In the genomic region with DNA sequence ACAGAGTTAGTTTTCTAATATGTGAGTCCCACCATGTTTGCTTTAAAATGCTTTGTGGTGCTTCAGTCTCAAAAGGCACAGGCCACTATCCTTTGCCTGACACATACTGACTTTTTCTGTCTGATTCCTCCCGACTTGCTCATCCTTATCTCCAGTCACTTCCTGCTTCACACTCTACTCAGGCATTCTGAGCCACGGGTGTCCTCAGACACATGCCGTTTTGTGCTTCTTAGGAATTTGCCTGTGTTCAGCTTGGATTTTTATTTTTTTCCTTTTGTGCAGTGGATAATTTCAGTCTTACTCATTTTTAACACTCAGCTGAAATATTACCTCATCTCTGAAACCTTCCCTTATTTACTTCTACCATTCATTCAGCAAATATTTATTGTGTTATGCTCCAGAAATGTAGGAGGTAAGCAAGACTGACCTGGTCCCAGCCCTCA, we compare ENCODE assay signal across 10 cellular contexts. TPM values are rescaled to one million over a fixed set of nuclear protein-coding genes. Genes with fewer than 3 reads are reported as not detected.
A peak's percentile ranks its signal among the peaks of the same experiment; 100 is the strongest.
DNase-seq lines count a peak whose midpoint lies in the region; ATAC-seq and TF ChIP-seq lines count a peak whose summit lies in the region.
"Had no signal": no experiment of that assay in that cellular context is flagged by ENCODE, and none has a peak within 500 bp of the region (broad histone marks: within the 10 kb centered on the region; RNA-seq: fewer than 3 reads in every experiment).

No MANE protein-coding gene starts in this region.

- peaks cover 65% of the 10 kb centered on the region for H3K4me1 Mint-ChIP-seq in chondrocyte (ENCODE audit: low read depth)
- peaks cover 58% of the 10 kb centered on the region for H3K4me1 Mint-ChIP-seq in activated CD8-positive, alpha-beta T cell treated with anti-CD3 and anti-CD28 coated beads for 36 hours (ENCODE audit: low read depth)

- H3K27me3 Mint-ChIP-seq in chondrocyte (ENCODE audit: low read depth) = no peaks in the 10 kb centered on the region
- H3K27me3 Mint-ChIP-seq in activated CD8-positive, alpha-beta T cell treated with anti-CD3 and anti-CD28 coated beads for 36 hours = no peaks in the 10 kb centered on the region

- DNase-seq in AG04449 (ENCODE audit: low read depth, low spot score) (peak; percentile 94), chondrocyte (ENCODE audit: low spot score) (no peak), left kidney (ENCODE audit: low read depth, low spot score) (peak; percentile 10), SK-N-DZ (ENCODE audit: low spot score) (no peak), MV-4-11 (lab: John Stamatoyannopoulos, UW) (no peak)
- DNase-seq in activated CD8-positive, alpha-beta T cell treated with anti-CD3 and anti-CD28 coated beads for 36 hours = no peak
- DNase-seq: SHP77 had no signal

- TF ChIP-seq EP300 in Ishikawa (IDR thresholded peaks at IDR 0.05; ENCODE audit: borderline replicate concordance) = no peak; the same call in 1 of the 2 replicates

- TF ChIP-seq CTCF in AG04449 (IDR thresholded peaks at IDR 0.05; ENCODE audit: insufficient read depth, low read length, missing control alignments) (no peak), chondrocyte (IDR thresholded peaks at IDR 0.05) (no peak)
- no peak for TF ChIP-seq CTCF in activated CD8-positive, alpha-beta T cell treated with anti-CD3 and anti-CD28 coated beads for 36 hours (IDR thresholded peaks at IDR 0.05)

- ATAC-seq in activated CD8-positive, alpha-beta T cell treated with anti-CD3 and anti-CD28 coated beads for 36 hours = no peak
- ATAC-seq in HG03039 (IDR thresholded peaks at IDR 0.05; ENCODE audit: unreplicated experiment) = no peak

- H3K4me3 Mint-ChIP-seq in chondrocyte (ENCODE audit: unreplicated experiment) = peak overlapping the region; percentile 21
- no peak overlapping the region for H3K4me3 Mint-ChIP-seq in activated CD8-positive, alpha-beta T cell treated with anti-CD3 and anti-CD28 coated beads for 36 hours

- CTCF ChIA-PET in AG04449 (lab: Yijun Ruan, JAX) = interaction anchor here (1.4 kb wide), 1 partner anchor 10 kb away, joined by 6 read pairs; no protein-coding TSS in a partner anchor
- CTCF ChIA-PET in activated CD8-positive, alpha-beta T cell treated with anti-CD3 and anti-CD28 coated beads for 36 hours (lab: Charles Lee) = interaction anchor here (1.4 kb wide), 1 partner anchor 55 kb away, joined by 3 read pairs; no protein-coding TSS in a partner anchor

- POLR2A ChIA-PET in AG04449 (lab: Yijun Ruan, JAX) = no interaction called here
- POLR2A ChIA-PET in activated CD8-positive, alpha-beta T cell treated with anti-CD3 and anti-CD28 coated beads for 36 hours (lab: Charles Lee) = no interaction called here

- peaks cover 7% of the 10 kb centered on the region for H3K9me3 Mint-ChIP-seq in chondrocyte (ENCODE audit: low read depth)
- no peaks in the 10 kb centered on the region for H3K9me3 Mint-ChIP-seq in activated CD8-positive, alpha-beta T cell treated with anti-CD3 and anti-CD28 coated beads for 36 hours

- H3K4me3 ChIP-seq in AG04449 (ENCODE audit: low read depth, low read length) = no peak overlapping the region
- H3K4me3 ChIP-seq: cardiac muscle cell had no signal

- peaks cover 2% of the 10 kb centered on the region for H3K36me3 Mint-ChIP-seq in chondrocyte (ENCODE audit: low read depth)
- peaks cover 37% of the 10 kb centered on the region for H3K36me3 Mint-ChIP-seq in activated CD8-positive, alpha-beta T cell treated with anti-CD3 and anti-CD28 coated beads for 36 hours (ENCODE audit: low read depth)

- H3K27ac Mint-ChIP-seq in chondrocyte (ENCODE audit: unreplicated experiment) = peak overlapping the region; percentile 82
- no peak overlapping the region for H3K27ac Mint-ChIP-seq in activated CD8-positive, alpha-beta T cell treated with anti-CD3 and anti-CD28 coated beads for 36 hours

- TF ChIP-seq RAD21 in Ishikawa (IDR thresholded peaks at IDR 0.05; ENCODE audit: low read depth) = no peak

- intact Hi-C loops in activated CD8-positive, alpha-beta T cell treated with anti-CD3 and anti-CD28 coated beads for 36 hours (cut with micrococcal nuclease) = no loop called here

TF ChIP-seq in Ishikawa, 13 proteins besides CTCF, POLR2A, EP300 and RAD21:
- TF ChIP-seq CREB1 (IDR thresholded peaks at IDR 0.05; ENCODE audit: low read depth) = no peak
- no peak for TF ChIP-seq ZBTB7A (IDR thresholded peaks at IDR 0.05; ENCODE audit: low read depth)
- TF ChIP-seq CEBPB (IDR thresholded peaks at IDR 0.05) = no peak
- no peak for TF ChIP-seq TCF12 (IDR thresholded peaks at IDR 0.05; ENCODE audit: low read depth)
- TF ChIP-seq, protein P1, sequence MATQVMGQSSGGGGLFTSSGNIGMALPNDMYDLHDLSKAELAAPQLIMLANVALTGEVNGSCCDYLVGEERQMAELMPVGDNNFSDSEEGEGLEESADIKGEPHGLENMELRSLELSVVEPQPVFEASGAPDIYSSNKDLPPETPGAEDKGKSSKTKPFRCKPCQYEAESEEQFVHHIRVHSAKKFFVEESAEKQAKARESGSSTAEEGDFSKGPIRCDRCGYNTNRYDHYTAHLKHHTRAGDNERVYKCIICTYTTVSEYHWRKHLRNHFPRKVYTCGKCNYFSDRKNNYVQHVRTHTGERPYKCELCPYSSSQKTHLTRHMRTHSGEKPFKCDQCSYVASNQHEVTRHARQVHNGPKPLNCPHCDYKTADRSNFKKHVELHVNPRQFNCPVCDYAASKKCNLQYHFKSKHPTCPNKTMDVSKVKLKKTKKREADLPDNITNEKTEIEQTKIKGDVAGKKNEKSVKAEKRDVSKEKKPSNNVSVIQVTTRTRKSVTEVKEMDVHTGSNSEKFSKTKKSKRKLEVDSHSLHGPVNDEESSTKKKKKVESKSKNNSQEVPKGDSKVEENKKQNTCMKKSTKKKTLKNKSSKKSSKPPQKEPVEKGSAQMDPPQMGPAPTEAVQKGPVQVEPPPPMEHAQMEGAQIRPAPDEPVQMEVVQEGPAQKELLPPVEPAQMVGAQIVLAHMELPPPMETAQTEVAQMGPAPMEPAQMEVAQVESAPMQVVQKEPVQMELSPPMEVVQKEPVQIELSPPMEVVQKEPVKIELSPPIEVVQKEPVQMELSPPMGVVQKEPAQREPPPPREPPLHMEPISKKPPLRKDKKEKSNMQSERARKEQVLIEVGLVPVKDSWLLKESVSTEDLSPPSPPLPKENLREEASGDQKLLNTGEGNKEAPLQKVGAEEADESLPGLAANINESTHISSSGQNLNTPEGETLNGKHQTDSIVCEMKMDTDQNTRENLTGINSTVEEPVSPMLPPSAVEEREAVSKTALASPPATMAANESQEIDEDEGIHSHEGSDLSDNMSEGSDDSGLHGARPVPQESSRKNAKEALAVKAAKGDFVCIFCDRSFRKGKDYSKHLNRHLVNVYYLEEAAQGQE (IDR thresholded peaks at IDR 0.05; ENCODE audit: low read depth) = no peak
- TF ChIP-seq, protein P2, sequence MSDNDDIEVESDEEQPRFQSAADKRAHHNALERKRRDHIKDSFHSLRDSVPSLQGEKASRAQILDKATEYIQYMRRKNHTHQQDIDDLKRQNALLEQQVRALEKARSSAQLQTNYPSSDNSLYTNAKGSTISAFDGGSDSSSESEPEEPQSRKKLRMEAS (IDR thresholded peaks at IDR 0.05) = no peak
- 0 out of 2 replicates have a peak, but pooled peaks have one; percentile 24 for TF ChIP-seq YY1 (IDR thresholded peaks at IDR 0.05; ENCODE audit: low read depth)
- peak; percentile 64 for TF ChIP-seq TEAD4 (IDR thresholded peaks at IDR 0.05)
- no peak for TF ChIP-seq FOXM1 (IDR thresholded peaks at IDR 0.05; ENCODE audit: borderline replicate concordance, low read depth)
- no peak for TF ChIP-seq NFIC (IDR thresholded peaks at IDR 0.05)
- no peak for TF ChIP-seq TAF1 (IDR thresholded peaks at IDR 0.05; ENCODE audit: low read depth)
- TF ChIP-seq, protein P3, sequence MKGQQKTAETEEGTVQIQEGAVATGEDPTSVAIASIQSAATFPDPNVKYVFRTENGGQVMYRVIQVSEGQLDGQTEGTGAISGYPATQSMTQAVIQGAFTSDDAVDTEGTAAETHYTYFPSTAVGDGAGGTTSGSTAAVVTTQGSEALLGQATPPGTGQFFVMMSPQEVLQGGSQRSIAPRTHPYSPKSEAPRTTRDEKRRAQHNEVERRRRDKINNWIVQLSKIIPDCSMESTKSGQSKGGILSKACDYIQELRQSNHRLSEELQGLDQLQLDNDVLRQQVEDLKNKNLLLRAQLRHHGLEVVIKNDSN (IDR thresholded peaks at IDR 0.05) = no peak
- no peak for TF ChIP-seq EGR1 (IDR thresholded peaks at IDR 0.05)
TF ChIP-seq in Ishikawa: peak in this region for 2.

RNA-seq across cellular contexts. Expression of a gene that starts 54.1 kb away (rescaled TPM):
- total RNA-seq in chondrocyte = 75.0 to 144 TPM (median 75.7 TPM) in 3 replicates
- 10 to 100 TPM; 29.9 to 30.6 TPM for total RNA-seq in activated CD8-positive, alpha-beta T cell treated with anti-CD3 and anti-CD28 coated beads for 36 hours
- polyA plus RNA-seq in SK-N-DZ (2014; cell fraction: cytosol; rRNA removed) = 11.3 and 16.4 TPM in 2 replicates
- polyA plus RNA-seq in SK-N-DZ (2014; cell fraction: nucleus; rRNA removed) = 30.4 and 38.8 TPM in 2 replicates

Comparison
In these comparisons a context has a peak if more than half of its experiments do, and no peak if none do; other contexts are left out.
1. DNase-seq: peak in AG04449 (single experiment) and left kidney (single experiment); none in chondrocyte (single experiment), activated CD8-positive, alpha-beta T cell treated with anti-CD3 and anti-CD28 coated beads for 36 hours (single experiment), SK-N-DZ (single experiment) and MV-4-11 (single experiment).